In genomic region chr2:106572541-106573148, GRCh38 we compare ENCODE assay signal across 9 cellular contexts.
DNase-seq lines count a peak whose midpoint lies in the region; ATAC-seq and TF ChIP-seq lines count a peak whose summit lies in the region.
"Had no signal": no experiment of that assay in that cellular context is flagged by ENCODE, and none has a peak within 500 bp of the region (broad histone marks: within the 10 kb centered on the region; RNA-seq: fewer than 3 reads in every experiment).

No MANE protein-coding gene starts in this region.

- H3K27ac Mint-ChIP-seq in chondrocyte (ENCODE audit: unreplicated experiment), result no peak overlapping the region
- H3K27ac Mint-ChIP-seq in T-cell, result no peak overlapping the region
- H3K27ac Mint-ChIP-seq: naive thymus-derived CD8-positive, alpha-beta T cell had no signal

- POLR2A ChIA-PET in T-cell (lab: Charles Lee), result no interaction called here

- peaks cover 29% of the 10 kb centered on the region for H3K4me1 Mint-ChIP-seq in chondrocyte (ENCODE audit: low read depth)
- no peaks in the 10 kb centered on the region for H3K4me1 Mint-ChIP-seq in T-cell

- ATAC-seq in T-cell (replicated peaks in 1 of 4) (no peak), GM19452 (IDR thresholded peaks at IDR 0.05; ENCODE audit: unreplicated experiment) (no peak), GM18498 (IDR thresholded peaks at IDR 0.05; ENCODE audit: unreplicated experiment) (no peak)
- ATAC-seq: naive thymus-derived CD8-positive, alpha-beta T cell had no signal

- intact Hi-C loops in prostate gland (cut with DNase I), result no loop called here

- H3K4me1 ChIP-seq in prostate gland (replicated peaks), result peaks cover 2% of the 10 kb centered on the region

- H3K36me3 Mint-ChIP-seq in chondrocyte (ENCODE audit: low read depth) (peaks cover 1% of the 10 kb centered on the region), T-cell (no peaks in the 10 kb centered on the region)
- H3K36me3 Mint-ChIP-seq: naive thymus-derived CD8-positive, alpha-beta T cell had no signal

- no peaks in the 10 kb centered on the region for H3K9me3 Mint-ChIP-seq in chondrocyte (ENCODE audit: low read depth)
- no peaks in the 10 kb centered on the region for H3K9me3 Mint-ChIP-seq in T-cell
- H3K9me3 Mint-ChIP-seq: naive thymus-derived CD8-positive, alpha-beta T cell had no signal

- no peaks in the 10 kb centered on the region for H3K36me3 ChIP-seq in prostate gland

- no peak overlapping the region for H3K27ac ChIP-seq in prostate gland

- no peaks in the 10 kb centered on the region for H3K27me3 ChIP-seq in prostate gland (replicated peaks; ENCODE audit: insufficient read depth)

- H3K27me3 Mint-ChIP-seq in chondrocyte (ENCODE audit: low read depth) (peaks cover 6% of the 10 kb centered on the region), T-cell (peaks cover 13 to 22% of the 10 kb centered on the region in 2 donors)

- 66% methylated on average over 4 of the region's 4 CpGs for WGBS in prostate gland

- peak; percentile 20 for DNase-seq in NCI-H2196 (lab: John Stamatoyannopoulos, UW; ENCODE audit: unreplicated experiment)
- no peak for DNase-seq in NCI-H2196 treated with DMSO at 0.1 percent for 48 hours (lab: John Stamatoyannopoulos, UW; ENCODE audit: unreplicated experiment)
- DNase-seq in KBM-7, result peak; percentile 50
- DNase-seq in chondrocyte (ENCODE audit: low spot score), result no peak
- DNase-seq in prostate gland (ENCODE audit: low spot score), result no peak
- no peak for DNase-seq in T-cell
- DNase-seq: naive thymus-derived CD8-positive, alpha-beta T cell had no signal

- TF ChIP-seq CTCF in chondrocyte (IDR thresholded peaks at IDR 0.05), result peak; percentile 78
- peak in 3 of 4 experiments; percentile 27 to 52 (median 50) for TF ChIP-seq CTCF in prostate gland (IDR thresholded peaks at IDR 0.05)

- H3K4me3 Mint-ChIP-seq in chondrocyte (ENCODE audit: unreplicated experiment) (no peak overlapping the region), T-cell (no peak overlapping the region)
- H3K4me3 Mint-ChIP-seq: naive thymus-derived CD8-positive, alpha-beta T cell had no signal

- H3K4me3 ChIP-seq in prostate gland, result no peak overlapping the region

- no peak for TF ChIP-seq POLR2A in prostate gland (IDR thresholded peaks at IDR 0.05)

- in situ Hi-C loops in KBM-7 (cut with MboI; ENCODE audit: low pct_unique_long_range_greater_than_20kb, low sequenced_read_pairs), result no loop called here

- CTCF ChIA-PET in T-cell (lab: Charles Lee), result interaction anchor here (0.7 to 1.6 kb wide), 2 partner anchors 10 to 253 kb away, joined by 4 to 5 read pairs; no protein-coding TSS in a partner anchor

- no peaks in the 10 kb centered on the region for H3K9me3 ChIP-seq in prostate gland

Comparison
In these comparisons a context has a peak if more than half of its experiments do, and no peak if none do; other contexts are left out.
1. DNase-seq: peak in NCI-H2196 (single experiment) and KBM-7 (single experiment); none in NCI-H2196 treated with DMSO at 0.1 percent for 48 hours (single experiment), chondrocyte (single experiment), prostate gland (single experiment) and T-cell (0 of 34).